ENCODE assay signal across 8 cellular contexts in the genomic region with DNA sequence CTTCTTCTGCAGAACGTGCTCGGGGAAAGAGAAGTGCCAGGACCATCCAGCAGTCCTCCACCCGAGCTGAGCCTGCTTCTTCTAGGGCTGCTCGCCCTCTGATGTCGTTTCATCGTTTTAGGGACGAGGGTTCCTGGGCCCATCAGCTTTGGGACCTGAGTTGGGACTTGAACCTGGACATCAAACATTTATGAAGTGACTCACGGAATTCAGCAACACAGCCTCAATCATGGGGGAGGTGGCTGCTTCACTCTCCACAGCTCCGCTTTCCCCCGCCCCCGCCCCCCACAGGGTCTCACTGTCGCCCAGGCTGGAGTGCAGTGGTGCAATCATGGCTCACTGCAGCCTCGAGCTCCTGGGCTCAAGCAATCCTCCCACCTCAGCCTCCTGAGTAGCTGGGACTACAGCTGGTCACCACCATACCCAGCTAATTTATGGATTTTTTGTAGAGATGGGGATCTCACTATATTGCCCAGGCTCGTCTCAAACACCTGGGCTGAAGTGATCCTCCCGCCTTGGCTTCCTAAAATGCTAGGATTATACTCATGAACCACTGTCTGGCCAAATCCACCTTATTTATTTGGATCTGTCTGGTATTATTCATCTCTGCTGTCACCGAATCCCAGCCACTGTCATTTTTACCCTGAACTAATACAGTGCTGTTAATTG. TPM values are rescaled to one million over a fixed set of nuclear protein-coding genes. Genes with fewer than 3 reads are reported as not detected.
DNase-seq lines count a peak whose midpoint lies in the region; ATAC-seq lines count a peak whose summit lies in the region.

No MANE protein-coding gene starts in this region.

- DNase-seq in SIG-M5 treated with dmso at 0.1 percent for 504 hours (lab: John Stamatoyannopoulos, UW; ENCODE audit: unreplicated experiment) = peak; percentile 54
- no peak for DNase-seq in SIG-M5 (lab: John Stamatoyannopoulos, UW)
- peak; percentile 28 for DNase-seq in NCI-H69 (lab: John Stamatoyannopoulos, UW)
- DNase-seq in central memory CD8-positive, alpha-beta T cell (ENCODE audit: low spot score in 2 of 2) = no peak
- no peak for DNase-seq in aorta

- peak overlapping the region; percentile 100 for H3K4me3 Mint-ChIP-seq in central memory CD8-positive, alpha-beta T cell

- H3K9me3 ChIP-seq in mesodermal cell (ENCODE audit: control insufficient read depth, low read length) = no peaks in the 10 kb centered on the region
- no peaks in the 10 kb centered on the region for H3K9me3 ChIP-seq in aorta (ENCODE audit: control insufficient read depth, low read length)

- H3K4me3 ChIP-seq in mesodermal cell (ENCODE audit: extremely low read depth, insufficient read depth, low read length, poor library complexity, severe bottlenecking) (peak overlapping the region; percentile 56), aorta (ENCODE audit: low read length in 2 of 2) (peak overlapping the region in 1 of 2 donors; percentile 21)

- H3K27me3 ChIP-seq in aorta (ENCODE audit: control insufficient read depth in 1 of 2, insufficient read depth in 2 of 2, low read length in 1 of 2) = no peaks in the 10 kb centered on the region

- H3K9me3 Mint-ChIP-seq in central memory CD8-positive, alpha-beta T cell = no peaks in the 10 kb centered on the region

- 41% methylated on average over 10 to 13 of the region's 16 CpGs for WGBS in mesodermal cell (ENCODE audit: insufficient coverage in 2 of 2), 2 experiments
- 23 to 27% methylated on average over 16 of the region's 16 CpGs for WGBS in aorta, 2 donors

- no peak for ATAC-seq in central memory CD8-positive, alpha-beta T cell (replicated peaks; ENCODE audit: extremely low read depth, poor library complexity, severe bottlenecking)
- peak; percentile 30 for ATAC-seq in aorta (ENCODE audit: low FRiP score)
- no peak for ATAC-seq in GM18502 (IDR thresholded peaks at IDR 0.05; ENCODE audit: poor library complexity, unreplicated experiment)
- ATAC-seq in HG03025 (IDR thresholded peaks at IDR 0.05; ENCODE audit: low FRiP score, unreplicated experiment) = no peak

- H3K4me1 Mint-ChIP-seq in central memory CD8-positive, alpha-beta T cell = peaks cover 39% of the 10 kb centered on the region

- peak overlapping the region; percentile 100 for H3K27ac Mint-ChIP-seq in central memory CD8-positive, alpha-beta T cell (ENCODE audit: low read depth)

- H3K36me3 ChIP-seq in mesodermal cell (ENCODE audit: control insufficient read depth, insufficient read depth, low read length) = peaks cover 12% of the 10 kb centered on the region
- H3K36me3 ChIP-seq in aorta (ENCODE audit: control insufficient read depth in 1 of 2, insufficient read depth in 2 of 2, low read length in 1 of 2) = no peaks in the 10 kb centered on the region

- peaks cover 14% of the 10 kb centered on the region for H3K36me3 Mint-ChIP-seq in central memory CD8-positive, alpha-beta T cell (ENCODE audit: insufficient read depth)

- peaks cover 26% of the 10 kb centered on the region for H3K4me1 ChIP-seq in mesodermal cell (ENCODE audit: control insufficient read depth, insufficient read depth, low read length, poor library complexity, severe bottlenecking)
- H3K4me1 ChIP-seq in aorta (ENCODE audit: control insufficient read depth in 1 of 2, insufficient read depth in 2 of 2, low read length in 2 of 2) = peaks cover 0 to 2% of the 10 kb centered on the region in 2 donors

- H3K27ac ChIP-seq in mesodermal cell (ENCODE audit: low read depth, low read length, severe bottlenecking) = peak overlapping the region; percentile 53
- H3K27ac ChIP-seq in aorta (ENCODE audit: low read depth in 1 of 2, low read length in 2 of 2) = no peak overlapping the region

- intact Hi-C loops in aorta (cut with DNase I) = loop anchor here in 1 of 2 donors (5.0 kb wide), 1 partner anchor 33 kb away; a partner anchor contains a TSS

- no peaks in the 10 kb centered on the region for H3K27me3 Mint-ChIP-seq in central memory CD8-positive, alpha-beta T cell

RNA-seq across cellular contexts. Expression of a gene that starts 0.7 kb away (rescaled TPM):
- polyA plus RNA-seq in mesodermal cell (2013, experiment 1 of 2) = 31.9 TPM
- 34.8 TPM for polyA plus RNA-seq in mesodermal cell (2013, experiment 2 of 2)
- total RNA-seq in aorta = 10 to 100 TPM; 62.2 to 65.0 TPM
- 10 to 100 TPM; 21.8 to 30.4 TPM for polyA plus RNA-seq in aorta

RNA-seq across cellular contexts. Expression of a gene that starts 16.0 kb away (rescaled TPM):
- 29.0 TPM for polyA plus RNA-seq in mesodermal cell (2013, experiment 1 of 2)
- polyA plus RNA-seq in mesodermal cell (2013, experiment 2 of 2) = 23.3 TPM
- 10 to 100 TPM; 24.4 to 31.1 TPM for total RNA-seq in aorta
- polyA plus RNA-seq in aorta = 10 to 100 TPM; 21.3 to 28.0 TPM

RNA-seq across cellular contexts. Expression of a gene that starts 30.9 kb away (rescaled TPM):
- 23.7 TPM for polyA plus RNA-seq in mesodermal cell (2013, experiment 1 of 2)
- polyA plus RNA-seq in mesodermal cell (2013, experiment 2 of 2) = 17.1 TPM
- 10 to 100 TPM; 19.3 to 31.6 TPM for total RNA-seq in aorta
- polyA plus RNA-seq in aorta = 10 to 100 TPM; 17.7 to 43.6 TPM

RNA-seq across cellular contexts. Expression of a gene that starts 32.8 kb away (rescaled TPM):
- polyA plus RNA-seq in mesodermal cell (2013, experiment 1 of 2) = 49.4 TPM
- polyA plus RNA-seq in mesodermal cell (2013, experiment 2 of 2) = 44.3 TPM
- total RNA-seq in aorta = 10 to 100 TPM; 64.7 to 88.4 TPM
- 10 to 100 TPM; 29.6 to 61.2 TPM for polyA plus RNA-seq in aorta

RNA-seq across cellular contexts. Expression of a gene that starts 47.5 kb away (rescaled TPM):
- not detected for polyA plus RNA-seq in mesodermal cell (2013, experiment 1 of 2)
- not detected for polyA plus RNA-seq in mesodermal cell (2013, experiment 2 of 2)
- total RNA-seq in aorta = not detected
- polyA plus RNA-seq in aorta = under 1 TPM; 0.05 to 0.13 TPM

Comparison
In these comparisons a context has a peak if more than half of its experiments do, and no peak if none do; other contexts are left out.
1. DNase-seq: peak in SIG-M5 treated with dmso at 0.1 percent for 504 hours (single experiment) and NCI-H69 (single experiment); none in SIG-M5 (single experiment), central memory CD8-positive, alpha-beta T cell (0 of 2) and aorta (0 of 2).